9 cellular contexts compared by ENCODE assay signal in the genomic region with DNA sequence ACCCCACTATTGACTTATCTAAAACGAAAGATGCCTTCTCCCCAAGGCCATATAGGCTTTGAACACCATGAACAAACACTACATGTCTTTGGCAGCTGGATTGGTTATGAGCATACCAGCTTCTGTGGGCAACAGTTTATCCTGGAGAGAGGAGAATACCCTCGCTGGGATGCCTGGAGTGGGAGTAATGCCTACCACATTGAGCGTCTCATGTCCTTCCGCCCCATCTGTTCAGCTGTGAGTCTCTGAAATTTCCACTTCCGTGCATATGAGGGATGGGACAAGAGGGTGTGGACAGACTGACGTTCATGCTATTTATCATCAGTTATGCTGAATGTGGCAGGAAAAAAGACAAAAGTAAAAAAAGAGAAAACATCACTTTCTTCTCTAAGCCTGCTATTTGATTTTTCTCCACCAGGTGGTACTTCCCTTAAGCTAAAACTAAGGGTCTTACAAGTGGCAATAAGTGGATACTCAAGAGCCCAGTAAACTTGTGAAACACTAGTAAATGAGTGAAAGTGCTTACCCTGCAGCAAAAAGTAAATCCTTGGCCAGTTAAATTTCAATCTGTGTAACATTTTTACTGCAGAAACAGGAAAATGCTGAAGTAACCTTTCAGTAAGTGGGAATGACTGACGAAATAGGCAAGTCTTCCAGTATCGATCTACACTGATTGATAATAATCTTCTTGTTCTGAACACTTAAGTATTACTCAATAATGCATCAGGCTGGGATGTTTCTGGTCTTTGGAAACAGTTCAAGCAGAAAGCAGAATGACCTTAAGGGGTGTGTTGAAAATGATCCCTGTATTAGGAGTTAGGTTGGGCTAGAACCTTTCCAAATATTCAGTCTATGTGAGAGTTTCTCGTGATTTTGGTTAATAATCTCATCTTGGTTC. TPM values are rescaled to one million over a fixed set of nuclear protein-coding genes. Genes with fewer than 3 reads are reported as not detected.
DNase-seq lines count a peak whose midpoint lies in the region; ATAC-seq, FAIRE-seq and TF ChIP-seq lines count a peak whose summit lies in the region.
"Had no signal": no experiment of that assay in that cellular context is flagged by ENCODE, and none has a peak within 500 bp of the region (broad histone marks: within the 10 kb centered on the region; RNA-seq: fewer than 3 reads in every experiment).

No MANE protein-coding gene starts in this region.

- FAIRE-seq in astrocyte (lab: Jason Lieb, UNC) = no peak
- FAIRE-seq: bronchial epithelial cell had no signal

- peaks cover 7 to 12% (median 9%) of the 10 kb centered on the region in 4 donors for H3K4me1 Mint-ChIP-seq in CD4-positive, alpha-beta memory T cell
- H3K4me1 Mint-ChIP-seq in astrocyte (ENCODE audit: low read depth, unreplicated experiment) = peaks cover 28% of the 10 kb centered on the region

- H3K9ac ChIP-seq in HUES48 (ENCODE audit: low read depth, low read length) = no peak overlapping the region
- H3K9ac ChIP-seq in astrocyte (ENCODE audit: low read length) = no peak overlapping the region

- intact Hi-C loops in CD4-positive, alpha-beta memory T cell (cut with micrococcal nuclease) = loop anchor here (2.0 kb wide), 1 partner anchor 43 kb away; the partner anchor contains the start of gene NUFIP2

- no peak overlapping the region for H2AFZ ChIP-seq in astrocyte (ENCODE audit: low read depth, low read length)

- DNase-seq in CD4-positive, alpha-beta memory T cell = peak in 1 of 5 donors; percentile 6
- DNase-seq in astrocyte (ENCODE audit: low read depth) = peak; percentile 40
- peak; percentile 40 to 53 for DNase-seq in lung microvascular endothelial cell (ENCODE audit: low read depth in 2 of 2)
- no peak for DNase-seq in MG63

- H3K27ac ChIP-seq in CD4-positive, alpha-beta memory T cell (ENCODE audit: low read depth, low read length) = no peak overlapping the region
- H3K27ac ChIP-seq in HUES48 (ENCODE audit: low read depth, low read length) (peak overlapping the region; percentile 16), astrocyte (ENCODE audit: low read depth, low read length) (no peak overlapping the region)

- CTCF ChIA-PET in CD4-positive, alpha-beta memory T cell (lab: Charles Lee; ENCODE audit: partially characterized antibody) = interaction anchor here (1.3 to 2.2 kb wide), 3 partner anchors 33 to 40 kb away, joined by 5 to 11 read pairs (median 5); no protein-coding TSS in a partner anchor

- no peak overlapping the region for H3K4me2 ChIP-seq in astrocyte (ENCODE audit: low read length)

- H4K20me1 ChIP-seq in astrocyte (ENCODE audit: insufficient read depth, low read length) = peaks cover 4% of the 10 kb centered on the region

- H3K4me3 Mint-ChIP-seq in CD4-positive, alpha-beta memory T cell = no peak overlapping the region
- no peak overlapping the region for H3K4me3 Mint-ChIP-seq in astrocyte (ENCODE audit: unreplicated experiment)

- no peak overlapping the region for H3K4me3 ChIP-seq in CD4-positive, alpha-beta memory T cell (ENCODE audit: low read length in 2 of 2)
- H3K4me3 ChIP-seq in HUES48 (ENCODE audit: low read depth, low read length) (no peak overlapping the region), astrocyte (ENCODE audit: insufficient read depth, low read depth, low read length) (no peak overlapping the region), MG63 (no peak overlapping the region)

- H3K27ac Mint-ChIP-seq in CD4-positive, alpha-beta memory T cell = peak overlapping the region in 4 of 7 donors; percentile 14 to 37 (median 22)
- H3K27ac Mint-ChIP-seq in astrocyte (ENCODE audit: unreplicated experiment) = peak overlapping the region; percentile 45

- TF ChIP-seq CTCF in astrocyte (IDR thresholded peaks at IDR 0.05; ENCODE audit: insufficient read depth, low read depth, low read length) = peak; percentile 60

- H3K27me3 ChIP-seq in CD4-positive, alpha-beta memory T cell (ENCODE audit: insufficient read depth, low read length) = no peaks in the 10 kb centered on the region
- H3K27me3 ChIP-seq in HUES48 (ENCODE audit: control insufficient read depth, insufficient read depth, low read length) (no peaks in the 10 kb centered on the region), astrocyte (ENCODE audit: insufficient read depth, low read length) (no peaks in the 10 kb centered on the region), MG63 (no peaks in the 10 kb centered on the region)

- H3K36me3 ChIP-seq in CD4-positive, alpha-beta memory T cell (ENCODE audit: insufficient read depth, low read length) = no peaks in the 10 kb centered on the region
- H3K36me3 ChIP-seq in HUES48 (ENCODE audit: control insufficient read depth, insufficient read depth, low read length) (no peaks in the 10 kb centered on the region), astrocyte (ENCODE audit: insufficient read depth, low read length) (no peaks in the 10 kb centered on the region), MG63 (peaks cover 27% of the 10 kb centered on the region)

- no peaks in the 10 kb centered on the region for H3K9me3 Mint-ChIP-seq in CD4-positive, alpha-beta memory T cell
- peaks cover 2% of the 10 kb centered on the region for H3K9me3 Mint-ChIP-seq in astrocyte (ENCODE audit: unreplicated experiment)

- ATAC-seq in GM21717 (IDR thresholded peaks at IDR 0.05; ENCODE audit: unreplicated experiment) (no peak), GM21447 (IDR thresholded peaks at IDR 0.05; ENCODE audit: unreplicated experiment) (no peak), HG03097 (IDR thresholded peaks at IDR 0.05; ENCODE audit: low FRiP score, unreplicated experiment) (no peak)

- no peaks in the 10 kb centered on the region for H3K9me3 ChIP-seq in CD4-positive, alpha-beta memory T cell (ENCODE audit: control insufficient read depth in 1 of 2, low read length in 2 of 2)
- H3K9me3 ChIP-seq in HUES48 (ENCODE audit: control insufficient read depth, insufficient read depth, low read length) (no peaks in the 10 kb centered on the region), astrocyte (ENCODE audit: insufficient read depth, low read depth, low read length) (no peaks in the 10 kb centered on the region), MG63 (no peaks in the 10 kb centered on the region; the same call in 1 of the 2 replicates)

- no peaks in the 10 kb centered on the region for H3K4me1 ChIP-seq in CD4-positive, alpha-beta memory T cell (ENCODE audit: insufficient read depth, low read length)
- H3K4me1 ChIP-seq in HUES48 (ENCODE audit: control insufficient read depth, insufficient read depth, low read length) (no peaks in the 10 kb centered on the region), astrocyte (ENCODE audit: insufficient read depth, low read length) (peaks cover 24% of the 10 kb centered on the region)

- H3K27me3 Mint-ChIP-seq in CD4-positive, alpha-beta memory T cell = no peaks in the 10 kb centered on the region
- no peaks in the 10 kb centered on the region for H3K27me3 Mint-ChIP-seq in astrocyte (ENCODE audit: low read depth, unreplicated experiment)

- peaks cover 3 to 17% of the 10 kb centered on the region in 2 donors for H3K36me3 Mint-ChIP-seq in CD4-positive, alpha-beta memory T cell
- peaks cover 2% of the 10 kb centered on the region for H3K36me3 Mint-ChIP-seq in astrocyte (ENCODE audit: low read depth, unreplicated experiment)

- no peaks in the 10 kb centered on the region for H3K79me2 ChIP-seq in astrocyte (ENCODE audit: insufficient read depth, low read length)

- POLR2A ChIA-PET in CD4-positive, alpha-beta memory T cell (lab: Charles Lee; ENCODE audit: partially characterized antibody) = interaction anchor here (1.6 kb wide), 1 partner anchor 39 kb away, joined by 13 read pairs; no protein-coding TSS in a partner anchor

RNA-seq across cellular contexts. Expression of gene CRYBA1, which starts 5.6 kb away (rescaled TPM):
- total RNA-seq in CD4-positive, alpha-beta memory T cell = not detected
- polyA plus RNA-seq in CD4-positive, alpha-beta memory T cell = not detected
- total RNA-seq in astrocyte (not detected in 2 replicates), lung microvascular endothelial cell (not detected in 2 replicates)
- total RNA-seq in MG63 (2014; rRNA removed; shearing (Covaris generic); ENCODE audit: low replicate concordance) = 0.69 TPM in 1 of 2 replicates, not detected in the other
- total RNA-seq: bronchial epithelial cell had no signal

RNA-seq across cellular contexts. Expression of gene NUFIP2, which starts 41.7 kb away (rescaled TPM):
- 10 to 100 TPM; 77.5 to 85.1 TPM for total RNA-seq in CD4-positive, alpha-beta memory T cell
- polyA plus RNA-seq in CD4-positive, alpha-beta memory T cell = 10 to 100 TPM; 11.5 to 15.6 TPM
- total RNA-seq in astrocyte = 73.7 and 79.8 TPM in 2 replicates
- 20.9 and 30.2 TPM in 2 replicates for total RNA-seq in lung microvascular endothelial cell
- 21.9 and 34.4 TPM in 2 replicates for total RNA-seq in MG63 (2014; rRNA removed; shearing (Covaris generic); ENCODE audit: low replicate concordance)
